In genomic region chr7:47991741-47992311, GRCh38 we compare ENCODE assay signal across 8 cellular contexts. TPM values are rescaled to one million over a fixed set of nuclear protein-coding genes. Genes with fewer than 3 reads are reported as not detected.
A peak's percentile ranks its signal among the peaks of the same experiment; 100 is the strongest.
DNase-seq lines count a peak whose midpoint lies in the region; ATAC-seq and TF ChIP-seq lines count a peak whose summit lies in the region.

No MANE protein-coding gene starts in this region.

- H2BK120ac ChIP-seq in neuronal stem cell (ENCODE audit: low read depth, low read length): no peak overlapping the region

- H3K27me3 ChIP-seq in CD4-positive, alpha-beta memory T cell (ENCODE audit: insufficient read depth, low read length): no peaks in the 10 kb centered on the region
- no peaks in the 10 kb centered on the region for H3K27me3 ChIP-seq in Peyer's patch
- no peaks in the 10 kb centered on the region for H3K27me3 ChIP-seq in foreskin keratinocyte
- H3K27me3 ChIP-seq in neuronal stem cell (ENCODE audit: control insufficient read depth in 3 of 3, insufficient read depth in 3 of 3, low read depth in 1 of 3, low read length in 3 of 3): no peaks in the 10 kb centered on the region

- H3K23ac ChIP-seq in neuronal stem cell (ENCODE audit: low read depth, low read length, poor library complexity): peak overlapping the region; percentile 80

- peak; percentile 81 to 87 (median 83) for DNase-seq in CD4-positive, alpha-beta memory T cell
- DNase-seq in Peyer's patch (peak; percentile 88 to 96 (median 94)), foreskin keratinocyte (peak; percentile 32 to 60), neuronal stem cell (ENCODE audit: low spot score) (peak; percentile 70), stromal cell of bone marrow (ENCODE audit: low read depth) (peak; percentile 49)
- DNase-seq in activated effector memory CD4-positive, alpha-beta T cell treated with anti-CD3 and anti-CD28 coated beads, Interleukin-2, amount 50 U/mL, for 16 hours: peak; percentile 93

- peak overlapping the region; percentile 61 for H3K4me2 ChIP-seq in neuronal stem cell (ENCODE audit: insufficient read depth, low read length, poor library complexity, severe bottlenecking)

- H4K8ac ChIP-seq in neuronal stem cell (ENCODE audit: low read depth, low read length): no peak overlapping the region

- peak overlapping the region; percentile 91 for H3K18ac ChIP-seq in neuronal stem cell (ENCODE audit: low read length)

- no peaks in the 10 kb centered on the region for H3K9me3 ChIP-seq in CD4-positive, alpha-beta memory T cell (ENCODE audit: control insufficient read depth in 1 of 2, low read length in 2 of 2)
- H3K9me3 ChIP-seq in Peyer's patch: no peaks in the 10 kb centered on the region
- no peaks in the 10 kb centered on the region for H3K9me3 ChIP-seq in neuronal stem cell (replicated peaks in 1 of 2; ENCODE audit: control insufficient read depth in 2 of 2, insufficient read depth in 1 of 2, low read depth in 1 of 2, low read length in 2 of 2)

- peak overlapping the region; percentile 54 for H2BK15ac ChIP-seq in neuronal stem cell (ENCODE audit: low read length)

- peak overlapping the region; percentile 88 for H2AFZ ChIP-seq in neuronal stem cell (ENCODE audit: low read length)

- H3K36me3 ChIP-seq in CD4-positive, alpha-beta memory T cell (ENCODE audit: insufficient read depth, low read length): no peaks in the 10 kb centered on the region
- H3K36me3 ChIP-seq in Peyer's patch (no peaks in the 10 kb centered on the region), neuronal stem cell (replicated peaks in 1 of 2; ENCODE audit: control insufficient read depth in 2 of 2, insufficient read depth in 2 of 2, low read length in 2 of 2) (no peaks in the 10 kb centered on the region)

- H2BK5ac ChIP-seq in neuronal stem cell (ENCODE audit: low read length): peak overlapping the region; percentile 2

- no peak overlapping the region for H3K4ac ChIP-seq in neuronal stem cell (ENCODE audit: low read length)

- H3K9ac ChIP-seq in neuronal stem cell (ENCODE audit: low read depth, low read length, poor library complexity): no peak overlapping the region

- CTCF ChIA-PET in CD4-positive, alpha-beta memory T cell (lab: Charles Lee; ENCODE audit: partially characterized antibody): interaction anchor here (0.6 to 5.0 kb wide), 31 partner anchors 8 to 163 kb away, joined by 3 to 218 read pairs (median 5); partner anchors contain the start of genes C7orf57, HUS1, PKD1L1 and UPP1

- H3K14ac ChIP-seq in neuronal stem cell (ENCODE audit: low read length): no peak overlapping the region

- H2AK5ac ChIP-seq in neuronal stem cell (ENCODE audit: low read depth, low read length): no peak overlapping the region

- H3K4me3 Mint-ChIP-seq in CD4-positive, alpha-beta memory T cell: peak overlapping the region; percentile 87 to 97 (median 93)

- TF ChIP-seq POLR2A in Peyer's patch (IDR thresholded peaks at IDR 0.05): no peak

- peaks cover 0 to 7% (median 0%) of the 10 kb centered on the region in 8 donors for H3K9me3 Mint-ChIP-seq in CD4-positive, alpha-beta memory T cell

- H2BK12ac ChIP-seq in neuronal stem cell (ENCODE audit: low read length): no peak overlapping the region

- peak; percentile 100 for ATAC-seq in GM19372 (IDR thresholded peaks at IDR 0.05; ENCODE audit: low read depth, unreplicated experiment)
- peak; percentile 92 for ATAC-seq in HG03469 (IDR thresholded peaks at IDR 0.05; ENCODE audit: unreplicated experiment)
- peak; percentile 95 for ATAC-seq in foreskin keratinocyte

- intact Hi-C loops in CD4-positive, alpha-beta memory T cell (cut with micrococcal nuclease): loop anchor here (1.0 to 2.0 kb wide), 6 partner anchors 13 to 163 kb away; partner anchors contain the start of genes C7orf57, HUS1 and UPP1

- peaks cover 15% of the 10 kb centered on the region for H3K4me1 ChIP-seq in CD4-positive, alpha-beta memory T cell (ENCODE audit: insufficient read depth, low read length)
- no peaks in the 10 kb centered on the region for H3K4me1 ChIP-seq in Peyer's patch
- H3K4me1 ChIP-seq in foreskin keratinocyte: peaks cover 6% of the 10 kb centered on the region
- H3K4me1 ChIP-seq in neuronal stem cell (ENCODE audit: control insufficient read depth in 2 of 2, insufficient read depth in 1 of 2, low read depth in 1 of 2, low read length in 2 of 2): peaks cover 0 to 7% of the 10 kb centered on the region in 2 donors

- H4K91ac ChIP-seq in neuronal stem cell (ENCODE audit: low read depth, low read length, poor library complexity): peak overlapping the region; percentile 53

- WGBS in neuronal stem cell (ENCODE audit: extremely low coverage in 2 of 2, insufficient read length in 2 of 2, insufficient replicate concordance in 1 of 2), 2 donors: no CpG with 5 or more reads among the region's 26 CpGs

- no peaks in the 10 kb centered on the region for H3K27me3 Mint-ChIP-seq in CD4-positive, alpha-beta memory T cell

- peaks cover 16 to 20% (median 17%) of the 10 kb centered on the region in 4 donors for H3K4me1 Mint-ChIP-seq in CD4-positive, alpha-beta memory T cell

- TF ChIP-seq CTCF in Peyer's patch (IDR thresholded peaks at IDR 0.05) (peak; percentile 31 to 67 (median 60)), foreskin keratinocyte (conservative IDR thresholded peaks at IDR 0.05) (peak; percentile 83)

- POLR2A ChIA-PET in CD4-positive, alpha-beta memory T cell (lab: Charles Lee; ENCODE audit: partially characterized antibody): interaction anchor here (0.8 to 2.9 kb wide), 14 partner anchors 9 to 117 kb away, joined by 3 to 66 read pairs (median 8); partner anchors contain the start of genes C7orf57, HUS1 and UPP1

- H3K4me3 ChIP-seq in CD4-positive, alpha-beta memory T cell (ENCODE audit: low read length in 2 of 2): peak overlapping the region; percentile 42 to 80
- H3K4me3 ChIP-seq in Peyer's patch: peak overlapping the region; percentile 46 to 63 (median 52)
- H3K4me3 ChIP-seq in neuronal stem cell (ENCODE audit: low read length in 2 of 2): peak overlapping the region; percentile 42 to 54

- no peaks in the 10 kb centered on the region for H3K79me1 ChIP-seq in neuronal stem cell (ENCODE audit: low read depth, low read length)

- H3K36me3 Mint-ChIP-seq in CD4-positive, alpha-beta memory T cell: no peaks in the 10 kb centered on the region

- peak overlapping the region; percentile 90 to 98 (median 93) for H3K27ac Mint-ChIP-seq in CD4-positive, alpha-beta memory T cell

- H3K27ac ChIP-seq in CD4-positive, alpha-beta memory T cell (ENCODE audit: low read depth, low read length): peak overlapping the region; percentile 55
- H3K27ac ChIP-seq in Peyer's patch (peak overlapping the region; percentile 21 to 86 (median 64)), foreskin keratinocyte (no peak overlapping the region), neuronal stem cell (replicated peaks; ENCODE audit: low read length) (peak overlapping the region; percentile 69)

RNA-seq across cellular contexts. Expression of gene HUS1, which starts 12.4 kb away (rescaled TPM):
- total RNA-seq in CD4-positive, alpha-beta memory T cell: 10 to 100 TPM; 72.5 to 74.1 TPM
- polyA plus RNA-seq in CD4-positive, alpha-beta memory T cell: 10 to 100 TPM; 39.7 to 53.9 TPM
- total RNA-seq in Peyer's patch (10 to 100 TPM; 33.6 to 63.4 (median 53.4) TPM), foreskin keratinocyte (23.0 and 23.8 TPM in 2 replicates)
- polyA plus RNA-seq in foreskin keratinocyte: 12.3 and 14.1 TPM in 2 replicates
- 14.8 TPM for polyA plus RNA-seq in neuronal stem cell (2013, experiment 1 of 2)
- polyA plus RNA-seq in neuronal stem cell (2013, experiment 2 of 2): 15.8 TPM

RNA-seq across cellular contexts. Expression of gene SUN3, which starts 37.1 kb away (rescaled TPM):
- not detected for total RNA-seq in CD4-positive, alpha-beta memory T cell
- under 1 TPM in 1 of 2 donors, not detected in 1; 0.56 TPM for polyA plus RNA-seq in CD4-positive, alpha-beta memory T cell
- not detected for total RNA-seq in Peyer's patch
- not detected in 2 replicates for total RNA-seq in foreskin keratinocyte
- polyA plus RNA-seq in foreskin keratinocyte: 0.12 TPM in 1 of 2 replicates, not detected in the other
- not detected for polyA plus RNA-seq in neuronal stem cell (2013, experiment 1 of 2)
- polyA plus RNA-seq in neuronal stem cell (2013, experiment 2 of 2): not detected

RNA-seq across cellular contexts. Expression of gene C7orf57, which starts 43.5 kb away (rescaled TPM):
- total RNA-seq in CD4-positive, alpha-beta memory T cell: not detected
- under 1 TPM; 0.16 to 0.22 TPM for polyA plus RNA-seq in CD4-positive, alpha-beta memory T cell
- not detected for total RNA-seq in Peyer's patch
- 0.28 and 0.44 TPM in 2 replicates for total RNA-seq in foreskin keratinocyte
- 0.17 and 0.20 TPM in 2 replicates for polyA plus RNA-seq in foreskin keratinocyte
- polyA plus RNA-seq in neuronal stem cell (2013, experiment 1 of 2): 0.14 TPM
- 0.08 TPM for polyA plus RNA-seq in neuronal stem cell (2013, experiment 2 of 2)

RNA-seq across cellular contexts. Expression of gene PKD1L1, which starts 43.6 kb away (rescaled TPM):
- under 1 TPM; 0.55 to 0.73 TPM for total RNA-seq in CD4-positive, alpha-beta memory T cell
- polyA plus RNA-seq in CD4-positive, alpha-beta memory T cell: not detected
- total RNA-seq in Peyer's patch: under 1 TPM; 0.18 to 0.83 (median 0.44) TPM
- total RNA-seq in foreskin keratinocyte: 0.03 and 0.07 TPM in 2 replicates
- 0.02 and 0.03 TPM in 2 replicates for polyA plus RNA-seq in foreskin keratinocyte
- 0.03 TPM for polyA plus RNA-seq in neuronal stem cell (2013, experiment 1 of 2)
- polyA plus RNA-seq in neuronal stem cell (2013, experiment 2 of 2): 0.03 TPM
